In the genomic region with DNA sequence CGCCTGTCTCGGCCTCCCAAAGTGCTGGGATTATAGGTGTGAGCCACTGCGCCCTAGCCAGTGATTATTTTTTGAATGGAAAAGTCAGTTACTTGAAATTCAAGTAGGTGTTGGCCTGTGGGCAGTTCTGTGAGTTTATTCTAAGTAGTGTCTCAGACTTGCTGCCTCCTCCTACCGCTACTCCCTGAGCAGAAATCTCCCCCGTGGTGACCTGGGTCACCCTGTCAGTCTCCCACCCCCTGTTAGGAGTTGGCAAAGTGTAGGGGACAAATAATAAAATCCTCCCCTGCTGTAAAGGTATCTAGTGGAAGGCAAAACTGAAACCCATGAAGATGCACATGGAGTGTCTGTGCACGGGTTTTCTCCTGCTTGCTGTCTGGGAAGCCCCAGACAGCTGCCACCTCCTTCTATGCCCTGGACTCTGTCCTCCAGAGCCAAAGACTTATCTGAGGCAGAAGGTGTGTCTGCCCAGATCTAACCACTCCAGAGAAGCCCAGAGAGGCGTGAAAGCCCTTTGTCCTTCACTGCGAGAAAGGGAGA, we compare ENCODE assay signal across 11 cellular contexts. TPM values are rescaled to one million over a fixed set of nuclear protein-coding genes. Genes with fewer than 3 reads are reported as not detected.
A peak's percentile ranks its signal among the peaks of the same experiment; 100 is the strongest.
DNase-seq lines count a peak whose midpoint lies in the region; ATAC-seq, FAIRE-seq and TF ChIP-seq lines count a peak whose summit lies in the region.
"Had no signal": no experiment of that assay in that cellular context is flagged by ENCODE, and none has a peak within 500 bp of the region (broad histone marks: within the 10 kb centered on the region; RNA-seq: fewer than 3 reads in every experiment).

No MANE protein-coding gene starts in this region.

- in situ Hi-C loops in HepG2 (cut with HindIII; ENCODE audit: extremely low pct_ligation_motif_present, low pct_unique_long_range_greater_than_20kb) (no loop called here), GM23248 (cut with MboI) (no loop called here)

- H3K4me3 ChIP-seq in PC-3 (ENCODE audit: low read length) (no peak overlapping the region), HepG2 (replicated peaks in 1 of 3; ENCODE audit: insufficient read depth in 1 of 3, low read depth in 2 of 3, low read length in 3 of 3) (no peak overlapping the region), GM23248 (no peak overlapping the region), sigmoid colon (no peak overlapping the region)

- BruUV-seq in PC-3 (replicated peaks; lab: Mats Ljungman, UMichigan): no TSS peak
- no TSS peak for BruUV-seq in HepG2 (replicated peaks; lab: Mats Ljungman, UMichigan)

- H3K36me3 ChIP-seq in PC-3 (ENCODE audit: low read depth, low read length) (0 out of 2 replicates have a peak, but pooled peaks cover 3% of the 10 kb centered on the region), HepG2 (replicated peaks in 1 of 2; ENCODE audit: control insufficient read depth in 1 of 2, insufficient read depth in 2 of 2, low read length in 2 of 2) (peaks cover 12 to 55% of the 10 kb centered on the region in 2 experiments), GM23248 (ENCODE audit: low read depth) (peaks cover 14% of the 10 kb centered on the region), sigmoid colon (peaks cover 9 to 82% (median 41%) of the 10 kb centered on the region in 4 donors)

- no peaks in the 10 kb centered on the region for H3K27me3 ChIP-seq in PC-3 (ENCODE audit: low read length)
- H3K27me3 ChIP-seq in HepG2 (ENCODE audit: control insufficient read depth in 1 of 2, insufficient read depth in 2 of 2, low read length in 2 of 2): no peaks in the 10 kb centered on the region
- no peaks in the 10 kb centered on the region for H3K27me3 ChIP-seq in GM23248 (replicated peaks; ENCODE audit: insufficient read depth)
- no peaks in the 10 kb centered on the region for H3K27me3 ChIP-seq in sigmoid colon

- H3K9me3 Mint-ChIP-seq in activated naive CD8-positive, alpha-beta T cell treated with anti-CD3 and anti-CD28 coated beads for 36 hours: no peaks in the 10 kb centered on the region
- no peaks in the 10 kb centered on the region for H3K9me3 Mint-ChIP-seq in stimulated activated effector memory CD8-positive, alpha-beta T cell treated with anti-CD3 and anti-CD28 coated beads, Interleukin-12 subunit alpha, Interleukin-12 subunit beta, amount 100 ng/mL, for 72 hours
- H3K9me3 Mint-ChIP-seq: activated CD4-positive, alpha-beta T cell treated with anti-CD3 and anti-CD28 coated beads, Interleukin-2, amount 10 ng/mL, durations not matched to agents 7 days and 5 days; central memory CD8-positive, alpha-beta T cell; T-helper 1 cell treated with Interleukin-12 subunit alpha and Interleukin-12 subunit beta and Interleukin-4 antibody, amounts not matched to agents 30 μg/mL and 1 μg/mL, for 36 hours had no signal

- no peak for TF ChIP-seq CTCF in PC-3 (conservative IDR thresholded peaks at IDR 0.05; ENCODE audit: low read depth, low read length)
- no peak for TF ChIP-seq CTCF in HepG2 (CRISPR knock-in tag; IDR thresholded peaks at IDR 0.05)
- no peak for TF ChIP-seq CTCF in sigmoid colon (IDR thresholded peaks at IDR 0.05)

- ATAC-seq in PC-3 (peak; percentile 21), HepG2 (peak; percentile 35; the same call in 2 of the 3 replicates)
- ATAC-seq in stimulated activated effector memory CD8-positive, alpha-beta T cell treated with anti-CD3 and anti-CD28 coated beads, Interleukin-12 subunit alpha, Interleukin-12 subunit beta, amount 100 ng/mL, for 72 hours: no peak

- TF ChIP-seq RAD21 in HepG2 (CRISPR knock-in tag; IDR thresholded peaks at IDR 0.05): no peak

- H3K9me3 ChIP-seq in PC-3 (ENCODE audit: low read length): no peaks in the 10 kb centered on the region
- H3K9me3 ChIP-seq in HepG2 (ENCODE audit: low read length): no peaks in the 10 kb centered on the region
- H3K9me3 ChIP-seq in GM23248 (ENCODE audit: low read depth): no peaks in the 10 kb centered on the region
- H3K9me3 ChIP-seq in sigmoid colon: no peaks in the 10 kb centered on the region

- no peaks in the 10 kb centered on the region for H3K79me2 ChIP-seq in PC-3 (ENCODE audit: low read length)
- no peaks in the 10 kb centered on the region for H3K79me2 ChIP-seq in HepG2 (ENCODE audit: insufficient read depth, low read length)
- H3K79me2 ChIP-seq in GM23248 (ENCODE audit: insufficient read depth): no peaks in the 10 kb centered on the region

- H3K9me2 ChIP-seq in PC-3 (replicated peaks; ENCODE audit: low read length) (no peaks in the 10 kb centered on the region), GM23248 (ENCODE audit: insufficient read depth) (no peaks in the 10 kb centered on the region)

- peaks cover 14% of the 10 kb centered on the region for H3K36me3 Mint-ChIP-seq in activated naive CD8-positive, alpha-beta T cell treated with anti-CD3 and anti-CD28 coated beads for 36 hours
- peaks cover 86% of the 10 kb centered on the region for H3K36me3 Mint-ChIP-seq in stimulated activated effector memory CD8-positive, alpha-beta T cell treated with anti-CD3 and anti-CD28 coated beads, Interleukin-12 subunit alpha, Interleukin-12 subunit beta, amount 100 ng/mL, for 72 hours

- 66% methylated on average over 7 of the region's 8 CpGs for WGBS in HepG2 (ENCODE audit: low lambda C conversion rate)
- WGBS in GM23248 (ENCODE audit: low coverage in 1 of 2, low lambda C conversion rate in 2 of 2, missing lambda C conversion rate in 2 of 2), 2 experiments: 82% methylated on average over 8 of the region's 8 CpGs
- 50 to 78% methylated on average over 8 of the region's 8 CpGs for WGBS in sigmoid colon, 2 donors

- TF ChIP-seq POLR2A in HepG2 (IDR thresholded peaks at IDR 0.05; ENCODE audit: insufficient read depth in 1 of 2, low read depth in 2 of 2, low read length in 2 of 2) (no peak), sigmoid colon (IDR thresholded peaks at IDR 0.05) (no peak)

- H3K4me2 ChIP-seq in PC-3 (ENCODE audit: low read length) (no peak overlapping the region), HepG2 (ENCODE audit: low read depth, low read length) (peak overlapping the region; percentile 90; the same call in 1 of the 2 replicates), GM23248 (ENCODE audit: unreplicated experiment) (no peak overlapping the region)

- H2AFZ ChIP-seq in PC-3 (ENCODE audit: low read length) (no peak overlapping the region), HepG2 (ENCODE audit: low read length) (no peak overlapping the region), GM23248 (no peak overlapping the region)

- CTCF ChIA-PET in PC-3 (lab: Charles Lee): interaction anchor here (0.6 to 1.4 kb wide), 4 partner anchors 32 to 97 kb away, joined by 3 to 11 read pairs (median 6); partner anchors contain the start of genes CRKL and LZTR1
- CTCF ChIA-PET in HepG2 (lab: Yijun Ruan, JAX; ENCODE audit: low intra/inter-chr PET ratio, low total read pairs): interaction anchor here (0.8 to 2.3 kb wide), 2 partner anchors 77 to 81 kb away, joined by 3 to 12 read pairs; no protein-coding TSS in a partner anchor

- H3F3A ChIP-seq in PC-3 (ENCODE audit: low read length, unreplicated experiment) (no peaks in the 10 kb centered on the region), GM23248 (ENCODE audit: insufficient read depth) (peaks cover 8% of the 10 kb centered on the region; the same call in 1 of the 2 replicates)

- no peak overlapping the region for H3K9ac ChIP-seq in PC-3 (ENCODE audit: low read length)
- no peak overlapping the region; the same call in 1 of the 2 replicates for H3K9ac ChIP-seq in HepG2 (ENCODE audit: insufficient read depth, low read depth, low read length)
- no peak overlapping the region for H3K9ac ChIP-seq in GM23248

- no peaks in the 10 kb centered on the region for H3K27me3 Mint-ChIP-seq in activated naive CD8-positive, alpha-beta T cell treated with anti-CD3 and anti-CD28 coated beads for 36 hours
- H3K27me3 Mint-ChIP-seq: activated CD4-positive, alpha-beta T cell treated with anti-CD3 and anti-CD28 coated beads, Interleukin-2, amount 10 ng/mL, durations not matched to agents 7 days and 5 days; central memory CD8-positive, alpha-beta T cell had no signal

- peak overlapping the region; percentile 27 for H3K27ac Mint-ChIP-seq in activated naive CD8-positive, alpha-beta T cell treated with anti-CD3 and anti-CD28 coated beads for 36 hours
- H3K27ac Mint-ChIP-seq in stimulated activated effector memory CD8-positive, alpha-beta T cell treated with anti-CD3 and anti-CD28 coated beads, Interleukin-12 subunit alpha, Interleukin-12 subunit beta, amount 100 ng/mL, for 72 hours: peak overlapping the region; percentile 83
- H3K27ac Mint-ChIP-seq: activated CD4-positive, alpha-beta T cell treated with anti-CD3 and anti-CD28 coated beads, Interleukin-2, amount 10 ng/mL, durations not matched to agents 7 days and 5 days had no signal

- H3K4me3 Mint-ChIP-seq in activated naive CD8-positive, alpha-beta T cell treated with anti-CD3 and anti-CD28 coated beads for 36 hours: no peak overlapping the region
- no peak overlapping the region for H3K4me3 Mint-ChIP-seq in stimulated activated effector memory CD8-positive, alpha-beta T cell treated with anti-CD3 and anti-CD28 coated beads, Interleukin-12 subunit alpha, Interleukin-12 subunit beta, amount 100 ng/mL, for 72 hours
- H3K4me3 Mint-ChIP-seq: activated CD4-positive, alpha-beta T cell treated with anti-CD3 and anti-CD28 coated beads, Interleukin-2, amount 10 ng/mL, durations not matched to agents 7 days and 5 days; central memory CD8-positive, alpha-beta T cell; T-helper 1 cell treated with Interleukin-12 subunit alpha and Interleukin-12 subunit beta and Interleukin-4 antibody, amounts not matched to agents 30 μg/mL and 1 μg/mL, for 36 hours had no signal

- FAIRE-seq in HepG2 (lab: Jason Lieb, UNC): no peak

- DNase-seq in PC-3 (no peak), HepG2 (ENCODE audit: low spot score) (no peak), GM23248 (no peak), iPS-NIHi11 (ENCODE audit: low spot score) (no peak), sigmoid colon (no peak)
- no peak for DNase-seq in activated naive CD8-positive, alpha-beta T cell treated with anti-CD3 and anti-CD28 coated beads for 36 hours
- no peak for DNase-seq in stimulated activated effector memory CD8-positive, alpha-beta T cell treated with anti-CD3 and anti-CD28 coated beads, Interleukin-12 subunit alpha, Interleukin-12 subunit beta, amount 100 ng/mL, for 72 hours (ENCODE audit: low spot score in 2 of 2)
- DNase-seq: stimulated activated naive CD4-positive, alpha-beta T cell treated with Interleukin-2 at 50 U/mL for 16 hours had no signal

- peaks cover 3% of the 10 kb centered on the region for H3K4me1 Mint-ChIP-seq in activated naive CD8-positive, alpha-beta T cell treated with anti-CD3 and anti-CD28 coated beads for 36 hours
- peaks cover 5% of the 10 kb centered on the region for H3K4me1 Mint-ChIP-seq in stimulated activated effector memory CD8-positive, alpha-beta T cell treated with anti-CD3 and anti-CD28 coated beads, Interleukin-12 subunit alpha, Interleukin-12 subunit beta, amount 100 ng/mL, for 72 hours
- H3K4me1 Mint-ChIP-seq: activated CD4-positive, alpha-beta T cell treated with anti-CD3 and anti-CD28 coated beads, Interleukin-2, amount 10 ng/mL, durations not matched to agents 7 days and 5 days; central memory CD8-positive, alpha-beta T cell had no signal

- H3K27ac ChIP-seq in PC-3 (ENCODE audit: low read length): no peak overlapping the region
- H3K27ac ChIP-seq in HepG2 (ENCODE audit: extremely low read length, insufficient read depth, low read length): peak overlapping the region; percentile 72
- no peak overlapping the region for H3K27ac ChIP-seq in GM23248
- H3K27ac ChIP-seq in sigmoid colon: peak overlapping the region in 1 of 4 donors; percentile 64

- TF ChIP-seq EP300 in HepG2 (IDR thresholded peaks at IDR 0.05; ENCODE audit: low read depth in 2 of 2, low read length in 2 of 2): no peak
- no peak for TF ChIP-seq EP300 in HepG2 (CRISPR knock-in tag; IDR thresholded peaks at IDR 0.05; ENCODE audit: borderline replicate concordance)
- no peak for TF ChIP-seq EP300 in sigmoid colon (IDR thresholded peaks at IDR 0.05)

- H4K20me1 ChIP-seq in PC-3 (ENCODE audit: low read length) (no peaks in the 10 kb centered on the region), HepG2 (ENCODE audit: insufficient read depth, low read length) (no peaks in the 10 kb centered on the region), GM23248 (ENCODE audit: insufficient read depth) (no peaks in the 10 kb centered on the region)

- peaks cover 16% of the 10 kb centered on the region for H3K4me1 ChIP-seq in PC-3 (ENCODE audit: insufficient read depth, low read length)
- peaks cover 26% of the 10 kb centered on the region for H3K4me1 ChIP-seq in HepG2 (ENCODE audit: insufficient read depth, low read length)
- H3K4me1 ChIP-seq in GM23248 (ENCODE audit: insufficient read depth): peaks cover 9% of the 10 kb centered on the region
- peaks cover 0 to 7% (median 4%) of the 10 kb centered on the region in 4 donors for H3K4me1 ChIP-seq in sigmoid colon

- intact Hi-C loops in PC-3 (cut with micrococcal nuclease) (loop anchor here (1.0 to 5.0 kb wide), 4 partner anchors 32 to 97 kb away; partner anchors contain the start of genes CRKL and LZTR1), HepG2 (cut with micrococcal nuclease; ENCODE audit: unreplicated experiment) (loop anchor here (1.0 to 5.0 kb wide), 4 partner anchors 32 to 81 kb away; partner anchors contain the start of gene CRKL), sigmoid colon (cut with DNase I) (loop anchor here (2.0 to 10.0 kb wide), 3 partner anchors 37 to 120 kb away; partner anchors contain the start of gene THAP7)

- POLR2A ChIA-PET in PC-3 (lab: Charles Lee; ENCODE audit: unreplicated experiment) (no interaction called here), HepG2 (lab: Yijun Ruan, JAX) (interaction anchor here (0.8 to 1.8 kb wide), 13 partner anchors 8 to 117 kb away, joined by 3 to 22 read pairs (median 4); partner anchors contain the start of genes LZTR1 and THAP7)

RNA-seq across cellular contexts. Expression of gene SNAP29, which starts 26.3 kb away (rescaled TPM):
- total RNA-seq in PC-3 (2014; rRNA removed) (12.3 and 23.9 TPM in 2 replicates), HepG2 (2016; rRNA removed; fragmentation: Illumina TruSeq; extraction: Trizol) (12.3 and 15.2 TPM in 2 replicates), sigmoid colon (10 to 100 TPM; 20.0 to 25.5 (median 22.8) TPM)
- 10 to 100 TPM; 21.5 to 22.1 TPM for total RNA-seq in activated naive CD8-positive, alpha-beta T cell treated with anti-CD3 and anti-CD28 coated beads for 36 hours
- total RNA-seq in HepG2 (2016; cell fraction: cytosol; rRNA removed; fragmentation: Illumina TruSeq; extraction: Trizol; ENCODE audit: low read depth): 4.6 and 7.7 TPM in 2 replicates
- 13.5 and 15.2 TPM in 2 replicates for total RNA-seq in HepG2 (2016; cell fraction: insoluble cytoplasmic fraction; rRNA removed; fragmentation: Illumina TruSeq; extraction: Trizol)
- 8.6 and 11.2 TPM in 2 replicates for total RNA-seq in HepG2 (2016; cell fraction: membrane; rRNA removed; fragmentation: Illumina TruSeq; extraction: Trizol)
- 6.6 and 9.4 TPM in 2 replicates for total RNA-seq in HepG2 (2016; cell fraction: nucleus; rRNA removed; fragmentation: Illumina TruSeq; extraction: Trizol)
- polyA plus RNA-seq in HepG2 (2011; rRNA removed) (25.2 and 30.7 TPM in 2 replicates), GM23248 (2016; fragmentation: Nextera tagmentation; extraction: Ambion mirVana) (35.8 and 40.9 TPM in 2 replicates), sigmoid colon (10 to 100 TPM; 16.2 to 24.0 (median 20.2) TPM)
- polyA plus RNA-seq in HepG2 (2011; cell fraction: cytosol; rRNA removed): 17.1 and 22.8 TPM in 2 replicates
- 8.5 and 9.6 TPM in 2 replicates for polyA plus RNA-seq in HepG2 (2011; cell fraction: nucleus; rRNA removed)
- 16.3 and 21.2 TPM in 2 replicates for polyA plus RNA-seq in HepG2 (2012)
- polyA plus RNA-seq in HepG2 (2016; cell fraction: cytosol; fragmentation: Illumina TruSeq; extraction: Trizol; ENCODE audit: low read depth): 16.6 and 21.2 TPM in 2 replicates
- polyA plus RNA-seq in HepG2 (2016; cell fraction: insoluble cytoplasmic fraction; fragmentation: Illumina TruSeq; extraction: Trizol; ENCODE audit: low read depth): 37.2 TPM in 2 replicates
- 20.2 and 24.4 TPM in 2 replicates for polyA plus RNA-seq in HepG2 (2016; cell fraction: membrane; fragmentation: Illumina TruSeq; extraction: Trizol; ENCODE audit: low read depth)
- polyA plus RNA-seq in HepG2 (2016; cell fraction: nucleus; fragmentation: Illumina TruSeq; extraction: Trizol; ENCODE audit: insufficient read depth, low read depth): 13.4 and 20.8 TPM in 2 replicates
- polyA minus RNA-seq in HepG2 (2011; rRNA and poly(A)+ RNA removed; ENCODE audit: low replicate concordance): 7.0 and 12.3 TPM in 2 replicates
- 5.0 and 7.2 TPM in 2 replicates for polyA minus RNA-seq in HepG2 (2011; cell fraction: cytosol; rRNA and poly(A)+ RNA removed)
- polyA minus RNA-seq in HepG2 (2011; cell fraction: nucleus; rRNA and poly(A)+ RNA removed): 5.5 and 8.0 TPM in 2 replicates
- total RNA-seq in GM23248 (2014; rRNA removed; shearing (Covaris generic)): 10.4 and 13.8 TPM in 2 replicates

RNA-seq across cellular contexts. Expression of gene PI4KA, which starts 26.5 kb away (rescaled TPM):
- total RNA-seq in PC-3 (2014; rRNA removed): 39.7 and 61.5 TPM in 2 replicates
- 10 to 100 TPM; 49.3 to 51.3 TPM for total RNA-seq in activated naive CD8-positive, alpha-beta T cell treated with anti-CD3 and anti-CD28 coated beads for 36 hours
- total RNA-seq in HepG2 (2016; rRNA removed; fragmentation: Illumina TruSeq; extraction: Trizol): 27.4 and 27.8 TPM in 2 replicates
- 10.0 and 12.0 TPM in 2 replicates for total RNA-seq in HepG2 (2016; cell fraction: cytosol; rRNA removed; fragmentation: Illumina TruSeq; extraction: Trizol; ENCODE audit: low read depth)
- total RNA-seq in HepG2 (2016; cell fraction: insoluble cytoplasmic fraction; rRNA removed; fragmentation: Illumina TruSeq; extraction: Trizol): 25.7 and 26.8 TPM in 2 replicates
- 16.3 TPM in 2 replicates for total RNA-seq in HepG2 (2016; cell fraction: membrane; rRNA removed; fragmentation: Illumina TruSeq; extraction: Trizol)
- 33.2 and 34.5 TPM in 2 replicates for total RNA-seq in HepG2 (2016; cell fraction: nucleus; rRNA removed; fragmentation: Illumina TruSeq; extraction: Trizol)
- 56.4 and 61.1 TPM in 2 replicates for polyA plus RNA-seq in HepG2 (2011; rRNA removed)
- 24.2 and 30.0 TPM in 2 replicates for polyA plus RNA-seq in HepG2 (2011; cell fraction: cytosol; rRNA removed)
- polyA plus RNA-seq in HepG2 (2011; cell fraction: nucleus; rRNA removed): 194 and 229 TPM in 2 replicates
- polyA plus RNA-seq in HepG2 (2012): 38.2 and 50.8 TPM in 2 replicates
- polyA plus RNA-seq in HepG2 (2016; cell fraction: cytosol; fragmentation: Illumina TruSeq; extraction: Trizol; ENCODE audit: low read depth): 7.1 and 8.3 TPM in 2 replicates
- polyA plus RNA-seq in HepG2 (2016; cell fraction: insoluble cytoplasmic fraction; fragmentation: Illumina TruSeq; extraction: Trizol; ENCODE audit: low read depth): 27.0 and 33.9 TPM in 2 replicates
- 9.8 and 13.2 TPM in 2 replicates for polyA plus RNA-seq in HepG2 (2016; cell fraction: membrane; fragmentation: Illumina TruSeq; extraction: Trizol; ENCODE audit: low read depth)
- 87.2 and 87.7 TPM in 2 replicates for polyA plus RNA-seq in HepG2 (2016; cell fraction: nucleus; fragmentation: Illumina TruSeq; extraction: Trizol; ENCODE audit: insufficient read depth, low read depth)
- polyA minus RNA-seq in HepG2 (2011; rRNA and poly(A)+ RNA removed; ENCODE audit: low replicate concordance): 54.2 and 76.0 TPM in 2 replicates
- polyA minus RNA-seq in HepG2 (2011; cell fraction: cytosol; rRNA and poly(A)+ RNA removed): 26.8 and 30.9 TPM in 2 replicates
- 64.2 and 73.0 TPM in 2 replicates for polyA minus RNA-seq in HepG2 (2011; cell fraction: nucleus; rRNA and poly(A)+ RNA removed)
- total RNA-seq in GM23248 (2014; rRNA removed; shearing (Covaris generic)): 31.1 and 36.5 TPM in 2 replicates
- polyA plus RNA-seq in GM23248 (2016; fragmentation: Nextera tagmentation; extraction: Ambion mirVana): 29.7 and 34.5 TPM in 2 replicates
- 100 to 1,000 TPM in 1 of 4 donors, 10 to 100 TPM in 3; 63.5 to 137 (median 75.0) TPM for total RNA-seq in sigmoid colon
- polyA plus RNA-seq in sigmoid colon: 10 to 100 TPM; 26.1 to 53.7 (median 26.4) TPM

RNA-seq across cellular contexts. Expression of gene CRKL, which starts 32.1 kb away (rescaled TPM):
- total RNA-seq in PC-3 (2014; rRNA removed) (35.4 and 36.2 TPM in 2 replicates), HepG2 (2016; rRNA removed; fragmentation: Illumina TruSeq; extraction: Trizol) (60.6 and 75.5 TPM in 2 replicates), sigmoid colon (10 to 100 TPM; 35.6 to 37.1 (median 36.4) TPM)
- 10 to 100 TPM; 82.1 to 82.2 TPM for total RNA-seq in activated naive CD8-positive, alpha-beta T cell treated with anti-CD3 and anti-CD28 coated beads for 36 hours
- 31.3 and 33.5 TPM in 2 replicates for total RNA-seq in HepG2 (2016; cell fraction: cytosol; rRNA removed; fragmentation: Illumina TruSeq; extraction: Trizol; ENCODE audit: low read depth)
- 61.8 and 67.5 TPM in 2 replicates for total RNA-seq in HepG2 (2016; cell fraction: insoluble cytoplasmic fraction; rRNA removed; fragmentation: Illumina TruSeq; extraction: Trizol)
- total RNA-seq in HepG2 (2016; cell fraction: membrane; rRNA removed; fragmentation: Illumina TruSeq; extraction: Trizol): 27.3 and 27.5 TPM in 2 replicates
- 33.6 and 40.5 TPM in 2 replicates for total RNA-seq in HepG2 (2016; cell fraction: nucleus; rRNA removed; fragmentation: Illumina TruSeq; extraction: Trizol)
- polyA plus RNA-seq in HepG2 (2011; rRNA removed) (35.0 and 37.4 TPM in 2 replicates), GM23248 (2016; fragmentation: Nextera tagmentation; extraction: Ambion mirVana) (26.7 and 27.1 TPM in 2 replicates), sigmoid colon (10 to 100 TPM; 16.8 to 25.0 (median 21.3) TPM)
- 27.9 and 33.2 TPM in 2 replicates for polyA plus RNA-seq in HepG2 (2011; cell fraction: cytosol; rRNA removed)
- polyA plus RNA-seq in HepG2 (2011; cell fraction: nucleus; rRNA removed): 28.4 and 33.0 TPM in 2 replicates
- polyA plus RNA-seq in HepG2 (2012): 35.2 and 35.3 TPM in 2 replicates
- polyA plus RNA-seq in HepG2 (2016; cell fraction: cytosol; fragmentation: Illumina TruSeq; extraction: Trizol; ENCODE audit: low read depth): 1.8 and 2.0 TPM in 2 replicates
- polyA plus RNA-seq in HepG2 (2016; cell fraction: insoluble cytoplasmic fraction; fragmentation: Illumina TruSeq; extraction: Trizol; ENCODE audit: low read depth): 51.7 and 54.5 TPM in 2 replicates
- 8.2 and 8.3 TPM in 2 replicates for polyA plus RNA-seq in HepG2 (2016; cell fraction: membrane; fragmentation: Illumina TruSeq; extraction: Trizol; ENCODE audit: low read depth)
- 43.1 and 45.5 TPM in 2 replicates for polyA plus RNA-seq in HepG2 (2016; cell fraction: nucleus; fragmentation: Illumina TruSeq; extraction: Trizol; ENCODE audit: insufficient read depth, low read depth)
- 24.4 and 79.1 TPM in 2 replicates for polyA minus RNA-seq in HepG2 (2011; rRNA and poly(A)+ RNA removed; ENCODE audit: low replicate concordance)
- 48.4 and 52.7 TPM in 2 replicates for polyA minus RNA-seq in HepG2 (2011; cell fraction: cytosol; rRNA and poly(A)+ RNA removed)
- polyA minus RNA-seq in HepG2 (2011; cell fraction: nucleus; rRNA and poly(A)+ RNA removed): 20.6 and 30.0 TPM in 2 replicates
- total RNA-seq in GM23248 (2014; rRNA removed; shearing (Covaris generic)): 39.8 and 42.5 TPM in 2 replicates
